ENCODE assay signal across 12 cellular contexts in the genomic region with DNA sequence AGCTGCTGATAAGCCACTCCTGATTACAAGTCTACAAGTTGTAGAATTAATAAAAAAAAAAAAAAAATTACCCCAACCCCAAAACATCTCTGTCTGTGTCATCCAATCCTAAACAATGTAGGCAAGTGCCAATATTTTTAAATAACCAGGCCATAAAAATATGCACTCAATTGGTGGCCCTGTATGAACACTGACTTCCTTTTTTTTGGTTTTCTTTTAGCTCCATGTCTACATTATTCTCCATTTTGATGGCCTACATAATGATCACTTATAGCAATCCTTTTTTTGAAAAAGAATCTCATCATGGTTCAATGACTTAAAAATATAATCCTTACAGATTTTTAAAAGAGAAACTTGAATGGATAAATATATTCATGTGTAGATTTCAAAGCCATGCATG.
A peak's percentile ranks its signal among the peaks of the same experiment; 100 is the strongest.
DNase-seq lines count a peak whose midpoint lies in the region; ATAC-seq and TF ChIP-seq lines count a peak whose summit lies in the region.
"Had no signal": no experiment of that assay in that cellular context is flagged by ENCODE, and none has a peak within 500 bp of the region (broad histone marks: within the 10 kb centered on the region; RNA-seq: fewer than 3 reads in every experiment).

No MANE protein-coding gene starts in this region.

- H3K36me3 ChIP-seq in DOHH2 (ENCODE audit: control insufficient read depth, low read length) = peaks cover 15% of the 10 kb centered on the region
- H3K36me3 ChIP-seq: left ventricle myocardium inferior had no signal

- H3K9me3 ChIP-seq in DOHH2 (ENCODE audit: control insufficient read depth, insufficient read depth, low read length) = no peaks in the 10 kb centered on the region
- H3K9me3 ChIP-seq: left ventricle myocardium inferior had no signal

- H3K79me2 ChIP-seq in DOHH2 (ENCODE audit: control insufficient read depth, low read length) = peaks cover 98% of the 10 kb centered on the region

- no peaks in the 10 kb centered on the region for H3F3A ChIP-seq in DOHH2 (ENCODE audit: control insufficient read depth, insufficient read depth)

- no peak for TF ChIP-seq CTCF in DOHH2 (IDR thresholded peaks at IDR 0.05; ENCODE audit: low read depth, low read length, poor library complexity, severe bottlenecking)
- TF ChIP-seq CTCF in nephron (IDR thresholded peaks at IDR 0.05; ENCODE audit: unreplicated experiment in 3 of 3) = no peak

- no peaks in the 10 kb centered on the region for H3K9me2 ChIP-seq in DOHH2 (replicated peaks; ENCODE audit: control insufficient read depth, low read length)

- H3K4me3 ChIP-seq in DOHH2 (ENCODE audit: low read length) = peak overlapping the region; percentile 28
- H3K4me3 ChIP-seq: left ventricle myocardium inferior had no signal

- H3K4me1 ChIP-seq in DOHH2 (ENCODE audit: control insufficient read depth, low read length) = peaks cover 43% of the 10 kb centered on the region

- H3K4me3 Mint-ChIP-seq in activated naive CD8-positive, alpha-beta T cell treated with anti-CD3 and anti-CD28 coated beads for 36 hours = no peak overlapping the region
- no peak overlapping the region for H3K4me3 Mint-ChIP-seq in nephron
- no peak overlapping the region for H3K4me3 Mint-ChIP-seq in activated CD4-positive, alpha-beta T cell treated with anti-CD3 and anti-CD28 coated beads, Interleukin-2, amount 10 ng/mL, durations not matched to agents 24 days and 14 days
- H3K4me3 Mint-ChIP-seq in activated T-cell treated with anti-CD3 and anti-CD28 coated beads, Interleukin-2, amount 50 U/mL, for 4 hours = no peak overlapping the region
- H3K4me3 Mint-ChIP-seq: central memory CD8-positive, alpha-beta T cell had no signal

- ATAC-seq in GM21360 (IDR thresholded peaks at IDR 0.05; ENCODE audit: unreplicated experiment) (no peak), GM21825 (IDR thresholded peaks at IDR 0.05; ENCODE audit: unreplicated experiment) (no peak)
- ATAC-seq in activated T-cell treated with anti-CD3 and anti-CD28 coated beads, Interleukin-2, amount 50 U/mL, for 4 hours = no peak

- no peaks in the 10 kb centered on the region for H3K27me3 Mint-ChIP-seq in activated naive CD8-positive, alpha-beta T cell treated with anti-CD3 and anti-CD28 coated beads for 36 hours
- peaks cover 2% of the 10 kb centered on the region for H3K27me3 Mint-ChIP-seq in nephron (ENCODE audit: low read depth)
- peaks cover 6% of the 10 kb centered on the region for H3K27me3 Mint-ChIP-seq in activated CD4-positive, alpha-beta T cell treated with anti-CD3 and anti-CD28 coated beads, Interleukin-2, amount 10 ng/mL, durations not matched to agents 24 days and 14 days
- no peaks in the 10 kb centered on the region for H3K27me3 Mint-ChIP-seq in activated T-cell treated with anti-CD3 and anti-CD28 coated beads, Interleukin-2, amount 50 U/mL, for 4 hours (ENCODE audit: low read depth)
- H3K27me3 Mint-ChIP-seq: central memory CD8-positive, alpha-beta T cell had no signal

- intact Hi-C loops in activated CD4-positive, alpha-beta T cell treated with anti-CD3 and anti-CD28 coated beads, Interleukin-2, amount 10 ng/mL, durations not matched to agents 24 days and 14 days (cut with micrococcal nuclease) = loop anchor here (5.0 kb wide), 2 partner anchors 204 to 504 kb away; no protein-coding TSS in a partner anchor

- H3K27ac Mint-ChIP-seq in activated naive CD8-positive, alpha-beta T cell treated with anti-CD3 and anti-CD28 coated beads for 36 hours = peak overlapping the region; percentile 7
- peak overlapping the region in 2 of 3 experiments; percentile 70 to 84 for H3K27ac Mint-ChIP-seq in nephron
- no peak overlapping the region for H3K27ac Mint-ChIP-seq in activated CD4-positive, alpha-beta T cell treated with anti-CD3 and anti-CD28 coated beads, Interleukin-2, amount 10 ng/mL, durations not matched to agents 24 days and 14 days

- H3K4me1 Mint-ChIP-seq in activated naive CD8-positive, alpha-beta T cell treated with anti-CD3 and anti-CD28 coated beads for 36 hours = peaks cover 15% of the 10 kb centered on the region
- H3K4me1 Mint-ChIP-seq in nephron = peaks cover 28% of the 10 kb centered on the region
- H3K4me1 Mint-ChIP-seq in activated CD4-positive, alpha-beta T cell treated with anti-CD3 and anti-CD28 coated beads, Interleukin-2, amount 10 ng/mL, durations not matched to agents 24 days and 14 days = peaks cover 12% of the 10 kb centered on the region
- peaks cover 34% of the 10 kb centered on the region for H3K4me1 Mint-ChIP-seq in activated T-cell treated with anti-CD3 and anti-CD28 coated beads, Interleukin-2, amount 50 U/mL, for 4 hours (ENCODE audit: low read depth)

- H3K9me3 Mint-ChIP-seq in activated naive CD8-positive, alpha-beta T cell treated with anti-CD3 and anti-CD28 coated beads for 36 hours = no peaks in the 10 kb centered on the region
- no peaks in the 10 kb centered on the region for H3K9me3 Mint-ChIP-seq in nephron
- H3K9me3 Mint-ChIP-seq in activated CD4-positive, alpha-beta T cell treated with anti-CD3 and anti-CD28 coated beads, Interleukin-2, amount 10 ng/mL, durations not matched to agents 24 days and 14 days = no peaks in the 10 kb centered on the region
- H3K9me3 Mint-ChIP-seq in activated T-cell treated with anti-CD3 and anti-CD28 coated beads, Interleukin-2, amount 50 U/mL, for 4 hours = no peaks in the 10 kb centered on the region
- H3K9me3 Mint-ChIP-seq: central memory CD8-positive, alpha-beta T cell had no signal

- H3K4me2 ChIP-seq in DOHH2 (ENCODE audit: low read length) = peak overlapping the region; percentile 42

- H3K27me3 ChIP-seq in DOHH2 (ENCODE audit: control insufficient read depth, low read length) = no peaks in the 10 kb centered on the region

- peaks cover 6% of the 10 kb centered on the region; the same call in 1 of the 2 replicates for H4K20me1 ChIP-seq in DOHH2 (ENCODE audit: control insufficient read depth, insufficient read depth, low read depth, low read length)

- H3K36me3 Mint-ChIP-seq in activated naive CD8-positive, alpha-beta T cell treated with anti-CD3 and anti-CD28 coated beads for 36 hours = peaks cover 7% of the 10 kb centered on the region
- H3K36me3 Mint-ChIP-seq in nephron (ENCODE audit: low read depth) = peaks cover 3% of the 10 kb centered on the region
- no peaks in the 10 kb centered on the region for H3K36me3 Mint-ChIP-seq in activated CD4-positive, alpha-beta T cell treated with anti-CD3 and anti-CD28 coated beads, Interleukin-2, amount 10 ng/mL, durations not matched to agents 24 days and 14 days (ENCODE audit: low read depth)
- H3K36me3 Mint-ChIP-seq in activated T-cell treated with anti-CD3 and anti-CD28 coated beads, Interleukin-2, amount 50 U/mL, for 4 hours (ENCODE audit: insufficient read depth) = no peaks in the 10 kb centered on the region

- no peak overlapping the region for H3K27ac ChIP-seq in DOHH2 (ENCODE audit: low read depth, low read length)
- H3K27ac ChIP-seq: left ventricle myocardium inferior had no signal

- peak; percentile 25 for DNase-seq in NOMO-1 treated with dmso at 0.1 percent for 144 hours (lab: John Stamatoyannopoulos, UW; ENCODE audit: unreplicated experiment)
- no peak for DNase-seq in activated naive CD8-positive, alpha-beta T cell treated with anti-CD3 and anti-CD28 coated beads for 36 hours
- DNase-seq in activated CD4-positive, alpha-beta T cell treated with anti-CD3 and anti-CD28 coated beads, Interleukin-2, amount 10 ng/mL, durations not matched to agents 24 days and 14 days = no peak
- DNase-seq in activated T-cell treated with anti-CD3 and anti-CD28 coated beads, Interleukin-2, amount 50 U/mL, for 4 hours = no peak
- DNase-seq: glutamatergic neuron, left ventricle myocardium inferior, NCI-H1694 treated with DMSO at 0.1 percent for 48 hours had no signal
